ENCODE assay signal across 23 cellular contexts in genomic region chr1:246072456-246072855, GRCh38.
A peak's percentile ranks its signal among the peaks of the same experiment; 100 is the strongest.
DNase-seq lines count a peak whose midpoint lies in the region; ATAC-seq and TF ChIP-seq lines count a peak whose summit lies in the region.
"Had no signal": no experiment of that assay in that cellular context is flagged by ENCODE, and none has a peak within 500 bp of the region (broad histone marks: within the 10 kb centered on the region; RNA-seq: fewer than 3 reads in every experiment).

No MANE protein-coding gene starts in this region.

- ATAC-seq in HG02763 (IDR thresholded peaks at IDR 0.05; ENCODE audit: unreplicated experiment) (no peak), HG03378 (IDR thresholded peaks at IDR 0.05; ENCODE audit: unreplicated experiment) (no peak), HG03045 (IDR thresholded peaks at IDR 0.05; ENCODE audit: unreplicated experiment) (no peak)

- H4K20me1 ChIP-seq in neural progenitor cell (ENCODE audit: low read depth): no peaks in the 10 kb centered on the region
- H4K20me1 ChIP-seq: BLaER1 treated with 17β-estradiol and CSF1 and Interleukin-3, amounts not matched to agents 10 nM and 100 nM had no signal

- no peak for TF ChIP-seq CTCF in HFFc6 (IDR thresholded peaks at IDR 0.05)
- TF ChIP-seq CTCF in chondrocyte (IDR thresholded peaks at IDR 0.05): no peak
- TF ChIP-seq CTCF in neural progenitor cell (IDR thresholded peaks at IDR 0.05): no peak

- no peak overlapping the region for H3K4me3 ChIP-seq in neural progenitor cell
- H3K4me3 ChIP-seq: BLaER1 treated with 17β-estradiol and CSF1 and Interleukin-3, amounts not matched to agents 10 nM and 100 nM; GM23248; HAP-1; Peyer's patch; SJCRH30 had no signal

- no peak overlapping the region for H3K9ac ChIP-seq in neural progenitor cell
- H3K9ac ChIP-seq: BLaER1 treated with 17β-estradiol and CSF1 and Interleukin-3, amounts not matched to agents 10 nM and 100 nM; GM23248 had no signal

- H2AFZ ChIP-seq in neural progenitor cell (replicated peaks): no peak overlapping the region
- H2AFZ ChIP-seq: GM23248 had no signal

- no peaks in the 10 kb centered on the region for H3K27me3 ChIP-seq in neural progenitor cell
- H3K27me3 ChIP-seq: BLaER1 treated with 17β-estradiol and CSF1 and Interleukin-3, amounts not matched to agents 10 nM and 100 nM; Peyer's patch; SJCRH30 had no signal

- DNase-seq in HFFc6: no peak
- DNase-seq in NCI-H2227 treated with DMSO at 0.1 percent for 48 hours (lab: John Stamatoyannopoulos, UW): peak; percentile 23
- no peak for DNase-seq in chondrocyte (ENCODE audit: low spot score)
- DNase-seq in neural progenitor cell (ENCODE audit: low spot score): no peak
- no peak for DNase-seq in epidermal melanocyte (ENCODE audit: insufficient read length, low spot score)
- DNase-seq: Caco-2; CD4-positive, alpha-beta memory T cell; DND-41; GM23248; KBM-7; NCI-H1092; NCI-H1436 treated with DMSO at 0.1 percent for 48 hours; NCI-H1930; NCI-H226; NCI-H524; NCI-H774; Peyer's patch had no signal

- H3F3A ChIP-seq in neural progenitor cell (ENCODE audit: low read depth): no peaks in the 10 kb centered on the region

- H3K4me3 Mint-ChIP-seq in HFFc6: no peak overlapping the region; the same call in 1 of the 2 replicates
- no peak overlapping the region for H3K4me3 Mint-ChIP-seq in chondrocyte (ENCODE audit: unreplicated experiment)
- no peak overlapping the region for H3K4me3 Mint-ChIP-seq in neural progenitor cell
- H3K4me3 Mint-ChIP-seq: CD4-positive, alpha-beta memory T cell had no signal

- peak overlapping the region; percentile 81 for H3K27ac Mint-ChIP-seq in HFFc6
- H3K27ac Mint-ChIP-seq in chondrocyte (ENCODE audit: unreplicated experiment): peak overlapping the region; percentile 54
- H3K27ac Mint-ChIP-seq in neural progenitor cell: peak overlapping the region; percentile 6
- H3K27ac Mint-ChIP-seq: CD4-positive, alpha-beta memory T cell had no signal

- peaks cover 31% of the 10 kb centered on the region for H3K4me1 ChIP-seq in neural progenitor cell
- H3K4me1 ChIP-seq: Caco-2, HAP-1, Peyer's patch, SJCRH30 had no signal

- no peaks in the 10 kb centered on the region for H3K9me3 Mint-ChIP-seq in HFFc6
- H3K9me3 Mint-ChIP-seq in chondrocyte (ENCODE audit: low read depth): no peaks in the 10 kb centered on the region
- no peaks in the 10 kb centered on the region for H3K9me3 Mint-ChIP-seq in neural progenitor cell

- H3K4me2 ChIP-seq in neural progenitor cell: no peak overlapping the region

- no peaks in the 10 kb centered on the region for H3K36me3 Mint-ChIP-seq in HFFc6 (ENCODE audit: low read depth)
- peaks cover 2% of the 10 kb centered on the region for H3K36me3 Mint-ChIP-seq in chondrocyte (ENCODE audit: low read depth)
- H3K36me3 Mint-ChIP-seq in neural progenitor cell: no peaks in the 10 kb centered on the region

- H3K36me3 ChIP-seq in neural progenitor cell: no peaks in the 10 kb centered on the region
- H3K36me3 ChIP-seq: BLaER1 treated with 17β-estradiol and CSF1 and Interleukin-3, amounts not matched to agents 10 nM and 100 nM; HAP-1; Peyer's patch; SJCRH30 had no signal

- H3K27ac ChIP-seq in neural progenitor cell: no peak overlapping the region
- H3K27ac ChIP-seq: BLaER1 treated with 17β-estradiol and CSF1 and Interleukin-3, amounts not matched to agents 10 nM and 100 nM; GM23248; Peyer's patch; SJCRH30 had no signal

- peaks cover 31% of the 10 kb centered on the region for H3K4me1 Mint-ChIP-seq in HFFc6 (ENCODE audit: low read depth)
- H3K4me1 Mint-ChIP-seq in chondrocyte (ENCODE audit: low read depth): peaks cover 62% of the 10 kb centered on the region
- peaks cover 37% of the 10 kb centered on the region for H3K4me1 Mint-ChIP-seq in neural progenitor cell

- H3K9me3 ChIP-seq in neural progenitor cell (ENCODE audit: low read depth): no peaks in the 10 kb centered on the region
- H3K9me3 ChIP-seq: Caco-2, HAP-1, Peyer's patch, SJCRH30 had no signal

- no peaks in the 10 kb centered on the region for H3K79me2 ChIP-seq in neural progenitor cell (ENCODE audit: low read depth)

- H3K27me3 Mint-ChIP-seq in HFFc6 (ENCODE audit: insufficient read depth): no peaks in the 10 kb centered on the region; the same call in 1 of the 2 replicates
- no peaks in the 10 kb centered on the region for H3K27me3 Mint-ChIP-seq in chondrocyte (ENCODE audit: low read depth)
- peaks cover 3% of the 10 kb centered on the region for H3K27me3 Mint-ChIP-seq in neural progenitor cell (ENCODE audit: insufficient read depth, low read depth)
- H3K27me3 Mint-ChIP-seq: CD4-positive, alpha-beta memory T cell had no signal

Comparison
In these comparisons a context has a peak if more than half of its experiments do, and no peak if none do; other contexts are left out.
1. H3K27ac Mint-ChIP-seq: peak in every context shown above with its lines; median percentile 81 in HFFc6; 54 in chondrocyte; 6 in neural progenitor cell.